1 cellular context compared by ENCODE assay signal in genomic region chr11:11987503-11988022, GRCh38.
TF ChIP-seq lines count a peak whose summit lies in the region.

No MANE protein-coding gene starts in this region.

TF ChIP-seq in IMR-90, 13 proteins besides CTCF, POLR2A, EP300 and RAD21 (continued from another document):
- TF ChIP-seq NFE2L2 (IDR thresholded peaks at IDR 0.05; ENCODE audit: low read depth, low read length) (no peak), CEBPB (IDR thresholded peaks at IDR 0.05; ENCODE audit: low read depth, low read length) (no peak), RCOR1 (IDR thresholded peaks at IDR 0.05; ENCODE audit: insufficient replicate concordance, low read length) (no peak)
